In genomic region chr15:93706881-93707280, GRCh38 we compare ENCODE assay signal across 30 cellular contexts.
"Had no signal": no experiment of that assay in that cellular context is flagged by ENCODE, and none has a peak within 500 bp of the region (broad histone marks: within the 10 kb centered on the region; RNA-seq: fewer than 3 reads in every experiment).

No MANE protein-coding gene starts in this region.

- H3K27me3 ChIP-seq: brain microvascular endothelial cell, esophagus muscularis mucosa, gastroesophageal sphincter had no signal

- H3K4me3 ChIP-seq: esophagus muscularis mucosa, gastroesophageal sphincter had no signal

- ATAC-seq: activated CD8-positive, alpha-beta T cell treated with anti-CD3 and anti-CD28 coated beads for 36 hours; activated T-cell treated with anti-CD3 and anti-CD28 coated beads, Interleukin-2, amount 50 U/mL, for 4 hours; activated T-helper 17 cell treated with anti-CD3 and anti-CD28 coated beads, Interleukin-2, amount 50 U/mL, for 72 hours; effector memory CD8-positive, alpha-beta T cell; gastroesophageal sphincter; WTC11 had no signal

- H3K36me3 ChIP-seq: brain microvascular endothelial cell, esophagus muscularis mucosa, gastroesophageal sphincter had no signal

- DNase-seq: activated CD4-positive, alpha-beta T cell treated with anti-CD3 and anti-CD28 coated beads for 1 hour; activated CD4-positive, alpha-beta T cell treated with anti-CD3 and anti-CD28 coated beads for 4 hours; activated CD4-positive, alpha-beta T cell treated with anti-CD3 and anti-CD28 coated beads, Interleukin-2, amount 10 ng/mL, durations not matched to agents 7 days and 5 days; activated CD4-positive, alpha-beta T cell treated with anti-CD3 and anti-CD28 coated beads, Interleukin-2, amount 50 U/mL, for 4 hours; activated CD8-positive, alpha-beta memory T cell treated with anti-CD3 and anti-CD28 coated beads for 24 hours; activated CD8-positive, alpha-beta T cell treated with anti-CD3 and anti-CD28 coated beads for 36 hours; activated effector memory CD4-positive, alpha-beta T cell treated with Interleukin-2 at 50 U/mL for 16 hours; activated gamma-delta T cell treated with Interleukin-2 at 50 U/mL for 16 hours; activated naive CD4-positive, alpha-beta T cell treated with anti-CD3 and anti-CD28 coated beads, Interleukin-2, amount 50 U/mL, for 16 hours; activated naive CD4-positive, alpha-beta T cell treated with Interleukin-2 at 50 U/mL for 16 hours; activated T-cell treated with anti-CD3 and anti-CD28 coated beads, Interleukin-2, amount 50 U/mL, for 4 hours; amniotic stem cell; anterior cingulate cortex; brain microvascular endothelial cell; caudate nucleus; cortex of kidney; dermis blood vessel endothelial cell; effector CD4-positive, alpha-beta T cell; effector memory CD8-positive, alpha-beta T cell; erythroblast; foreskin melanocyte; hippocampal formation; T-helper 2 cell had no signal

- FAIRE-seq: astrocyte, colon, TTC549 had no signal
